In the genomic region with DNA sequence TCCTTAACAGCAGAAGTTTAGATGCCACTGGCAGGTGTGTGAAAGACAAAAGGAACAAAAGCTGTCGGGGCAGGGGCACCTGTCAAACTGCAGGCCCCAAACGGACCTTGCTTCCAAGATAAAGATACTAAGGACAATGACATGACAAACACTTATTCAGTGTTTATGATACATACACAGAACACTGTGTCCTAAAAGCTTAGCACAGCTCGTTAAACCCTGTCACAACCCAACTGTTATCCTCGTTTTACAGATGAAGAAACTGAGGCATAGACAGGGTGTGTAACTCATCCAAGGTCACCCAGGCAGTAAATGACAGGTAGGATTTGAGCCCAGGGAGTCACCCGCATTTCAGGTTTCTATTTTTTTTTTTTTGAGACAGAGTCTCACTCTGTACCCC, we compare ENCODE assay signal across 20 cellular contexts. TPM values are rescaled to one million over a fixed set of nuclear protein-coding genes. Genes with fewer than 3 reads are reported as not detected.
"Had no signal": no experiment of that assay in that cellular context is flagged by ENCODE, and none has a peak within 500 bp of the region (broad histone marks: within the 10 kb centered on the region; RNA-seq: fewer than 3 reads in every experiment).

No MANE protein-coding gene starts in this region.

- H3K27ac ChIP-seq: ascending aorta, breast epithelium, left lung, tibial nerve, vagina had no signal

- H3K27me3 ChIP-seq: ascending aorta, tibial nerve, vagina had no signal

- H3K4me3 ChIP-seq: ascending aorta, breast epithelium, left lung, tibial nerve, vagina had no signal

- H3K4me1 ChIP-seq: breast epithelium, left lung, vagina had no signal

- H3K36me3 ChIP-seq: ascending aorta, breast epithelium, left lung, tibial nerve, vagina had no signal

- DNase-seq: activated CD4-positive, alpha-beta T cell treated with anti-CD3 and anti-CD28 coated beads for 1 hour; activated CD8-positive, alpha-beta memory T cell treated with anti-CD3 and anti-CD28 coated beads for 24 hours; activated CD8-positive, alpha-beta memory T cell treated with anti-CD3 and anti-CD28 coated beads, Interleukin-2, amount 50 U/mL, for 48 hours; activated gamma-delta T cell; activated T-cell treated with anti-CD3 and anti-CD28 coated beads, Interleukin-2, amount 50 U/mL, for 48 hours; cortex of kidney; erythroblast; foreskin melanocyte; kidney; nucleus accumbens; stimulated activated CD4-positive, alpha-beta T cell treated with anti-CD3 and anti-CD28 coated beads, Interleukin-12 subunit alpha, Interleukin-12 subunit beta, amount 100 ng/mL, for 4 hours; stimulated activated CD4-positive, alpha-beta T cell treated with anti-CD3 and anti-CD28 coated beads, Interleukin-1b, Interleukin-23, amount 100 ng/mL, for 48 hours; stimulated activated CD8-positive, alpha-beta memory T cell treated with anti-CD3 and anti-CD28 coated beads, Interleukin-4, amount 100 ng/mL, for 48 hours; stimulated activated naive CD8-positive, alpha-beta T cell treated with anti-CD3 and anti-CD28 coated beads, Interleukin-15, Interleukin-2, amounts not matched to agents 100 U/mL and 50 U/mL, for 24 hours had no signal

- H3K9me3 ChIP-seq: ascending aorta, breast epithelium, left lung, tibial nerve, vagina had no signal

- ATAC-seq: left lung; stimulated activated naive CD8-positive, alpha-beta T cell treated with anti-CD3 and anti-CD28 coated beads, Interleukin-15, Interleukin-2, amounts not matched to agents 100 U/mL and 50 U/mL, for 24 hours had no signal

RNA-seq across cellular contexts. Expression of a gene that starts 9.6 kb away (rescaled TPM):
- total RNA-seq: lung microvascular endothelial cell had no signal
